Comparison of ENCODE assay signal across 8 cellular contexts in the genomic region with DNA sequence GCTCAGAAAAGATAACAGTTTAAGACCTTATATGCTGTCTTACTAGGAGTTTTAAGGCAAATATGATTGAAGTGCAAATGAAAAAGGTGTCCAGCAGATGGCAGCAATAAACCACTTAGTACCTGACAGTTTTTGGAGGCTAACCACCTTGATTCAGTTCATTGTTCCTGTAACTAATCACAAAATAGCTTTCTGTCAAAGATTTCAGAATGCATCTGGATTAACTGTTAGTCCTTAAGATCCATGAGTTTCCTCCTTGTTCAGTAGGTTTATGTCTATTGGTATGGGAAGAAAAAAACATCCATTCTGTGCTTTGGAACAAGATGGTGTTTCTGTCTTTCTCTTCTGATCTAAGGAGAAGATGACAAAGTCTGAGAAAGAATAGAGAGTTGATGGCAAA. TPM values are rescaled to one million over a fixed set of nuclear protein-coding genes. Genes with fewer than 3 reads are reported as not detected.
A peak's percentile ranks its signal among the peaks of the same experiment; 100 is the strongest.
DNase-seq lines count a peak whose midpoint lies in the region; ATAC-seq, FAIRE-seq and TF ChIP-seq lines count a peak whose summit lies in the region.

No MANE protein-coding gene starts in this region.

- TF ChIP-seq CTCF in HCT116 (IDR thresholded peaks at IDR 0.05 in 2 of 3, conservative IDR thresholded peaks at IDR 0.05 in 1 of 3; ENCODE audit: borderline replicate concordance in 1 of 3, insufficient read depth in 1 of 3, low read depth in 2 of 3, low read length in 2 of 3): peak; percentile 60 to 80 (median 73); a peak in 5 of 6 replicates
- TF ChIP-seq CTCF in left ventricle myocardium inferior (IDR thresholded peaks at IDR 0.05; ENCODE audit: borderline replicate concordance): peak; percentile 78

- H3K4me1 Mint-ChIP-seq in activated T-cell treated with anti-CD3 and anti-CD28 coated beads, Interleukin-2, amount 50 U/mL, for 24 hours (ENCODE audit: low read depth): peaks cover 55% of the 10 kb centered on the region

- H3K27me3 ChIP-seq in HCT116 (ENCODE audit: insufficient read depth, low read length) (no peaks in the 10 kb centered on the region), left ventricle myocardium inferior (ENCODE audit: low read depth) (no peaks in the 10 kb centered on the region), small intestine (ENCODE audit: control insufficient read depth in 2 of 2, insufficient read depth in 2 of 2, low read length in 2 of 2) (no peaks in the 10 kb centered on the region)

- intact Hi-C loops in HCT116 (cut with micrococcal nuclease): loop anchor here (1.0 to 10.0 kb wide), 4 partner anchors 110 to 370 kb away; no protein-coding TSS in a partner anchor
- intact Hi-C loops in left ventricle myocardium inferior (cut with micrococcal nuclease): loop anchor here (2.0 to 10.0 kb wide), 2 partner anchors 110 to 162 kb away; no protein-coding TSS in a partner anchor

- BruUV-seq in HCT116 (replicated peaks; lab: Mats Ljungman, UMichigan): no TSS peak

- H3K4me1 ChIP-seq in HCT116 (ENCODE audit: control insufficient read depth in 1 of 2, insufficient read depth in 2 of 2, low read length in 2 of 2) (no peaks in the 10 kb centered on the region), left ventricle myocardium inferior (no peaks in the 10 kb centered on the region), small intestine (ENCODE audit: control insufficient read depth in 2 of 2, insufficient read depth in 1 of 2, low read depth in 1 of 2, low read length in 1 of 2) (no peaks in the 10 kb centered on the region)

- no peak overlapping the region for H3K4me2 ChIP-seq in HCT116 (ENCODE audit: low read length)

- H3K9ac ChIP-seq in HCT116 (ENCODE audit: low read length): no peak overlapping the region

- TF ChIP-seq RAD21 in HCT116 (IDR thresholded peaks at IDR 0.05; ENCODE audit: low read depth): peak; percentile 83

- no peak for TF ChIP-seq POLR2A in HCT116 (IDR thresholded peaks at IDR 0.05; ENCODE audit: borderline replicate concordance, extremely low read depth, insufficient read depth, insufficient read length)

- H2AFZ ChIP-seq in HCT116 (ENCODE audit: low read depth, low read length, poor library complexity, severe bottlenecking): no peak overlapping the region

- H3K9me2 ChIP-seq in HCT116 (ENCODE audit: insufficient read depth): no peaks in the 10 kb centered on the region

- H3K27ac ChIP-seq in HCT116 (ENCODE audit: low read depth, low read length) (no peak overlapping the region), left ventricle myocardium inferior (replicated peaks) (no peak overlapping the region), small intestine (ENCODE audit: low read depth in 1 of 2, low read length in 1 of 2) (no peak overlapping the region)

- no peaks in the 10 kb centered on the region for H3K9me3 ChIP-seq in HCT116 (ENCODE audit: control insufficient read depth in 1 of 2, insufficient read depth in 1 of 2, low read depth in 1 of 2, low read length in 2 of 2)
- H3K9me3 ChIP-seq in left ventricle myocardium inferior (replicated peaks): no peaks in the 10 kb centered on the region
- no peaks in the 10 kb centered on the region for H3K9me3 ChIP-seq in small intestine (ENCODE audit: control insufficient read depth, low read depth)

- peak; percentile 63 for ATAC-seq in HCT116
- no peak for ATAC-seq in HG03469 (IDR thresholded peaks at IDR 0.05; ENCODE audit: unreplicated experiment)

- H3K9me3 Mint-ChIP-seq in activated T-cell treated with anti-CD3 and anti-CD28 coated beads, Interleukin-2, amount 50 U/mL, for 24 hours: no peaks in the 10 kb centered on the region

- H3K4me3 Mint-ChIP-seq in activated T-cell treated with anti-CD3 and anti-CD28 coated beads, Interleukin-2, amount 50 U/mL, for 24 hours: no peak overlapping the region

- peak; percentile 35 for DNase-seq in stimulated activated CD4-positive, alpha-beta T cell treated with anti-CD3 and anti-CD28 coated beads, Interleukin-15, amount 100 ng/mL, for 24 hours
- no peak for DNase-seq in stimulated activated CD4-positive, alpha-beta T cell treated with anti-CD3 and anti-CD28 coated beads, Interleukin-12 subunit alpha, Interleukin-12 subunit beta, amount 100 ng/mL, for 4 hours
- DNase-seq in HCT116 (ENCODE audit: low read depth, low spot score): peak; percentile 57
- DNase-seq in NCI-H2196 (lab: John Stamatoyannopoulos, UW; ENCODE audit: unreplicated experiment): peak; percentile 37
- DNase-seq in activated T-cell treated with anti-CD3 and anti-CD28 coated beads, Interleukin-2, amount 50 U/mL, for 24 hours: no peak
- DNase-seq in left ventricle myocardium inferior: no peak
- peak; percentile 64 for DNase-seq in small intestine

- peaks cover 76% of the 10 kb centered on the region for H3K36me3 Mint-ChIP-seq in activated T-cell treated with anti-CD3 and anti-CD28 coated beads, Interleukin-2, amount 50 U/mL, for 24 hours (ENCODE audit: low read depth)

- H4K20me1 ChIP-seq in HCT116 (ENCODE audit: insufficient read depth): no peaks in the 10 kb centered on the region

- H3K27me3 Mint-ChIP-seq in activated T-cell treated with anti-CD3 and anti-CD28 coated beads, Interleukin-2, amount 50 U/mL, for 24 hours: no peaks in the 10 kb centered on the region

- CTCF ChIA-PET in HCT116 (lab: Charles Lee): interaction anchor here (0.6 to 2.7 kb wide), 5 partner anchors 55 to 162 kb away, joined by 3 to 29 read pairs (median 3); no protein-coding TSS in a partner anchor

- peaks cover 0 to 3% of the 10 kb centered on the region in 2 experiments; a peak in 1 of 4 replicates for H3K36me3 ChIP-seq in HCT116 (ENCODE audit: control insufficient read depth in 1 of 2, insufficient read depth in 2 of 2, low read length in 2 of 2)
- H3K36me3 ChIP-seq in left ventricle myocardium inferior: peaks cover 32% of the 10 kb centered on the region
- H3K36me3 ChIP-seq in small intestine (ENCODE audit: control insufficient read depth in 2 of 2, insufficient read depth in 2 of 2, low read length in 2 of 2): peaks cover 3 to 11% of the 10 kb centered on the region in 2 donors

- FAIRE-seq in small intestine (lab: Jason Lieb, UNC): no peak

- H3K27ac Mint-ChIP-seq in activated T-cell treated with anti-CD3 and anti-CD28 coated beads, Interleukin-2, amount 50 U/mL, for 24 hours: peak overlapping the region; percentile 45

- POLR2A ChIA-PET in HCT116 (lab: Charles Lee): no interaction called here

- H3K79me2 ChIP-seq in HCT116 (ENCODE audit: insufficient read depth, low read length): no peaks in the 10 kb centered on the region

- H3K4me3 ChIP-seq in HCT116 (replicated peaks in 1 of 2; ENCODE audit: low read depth in 1 of 2, low read length in 2 of 2) (no peak overlapping the region), left ventricle myocardium inferior (no peak overlapping the region), small intestine (ENCODE audit: low read depth in 1 of 2, low read length in 2 of 2) (no peak overlapping the region)

- RAD21 ChIA-PET in HCT116 (lab: Charles Lee; ENCODE audit: low non-redundant PET in 1 of 2, low total read pairs in 2 of 2, uncharacterized antibody in 2 of 2, unreplicated experiment in 2 of 2): interaction anchor here in 1 of 2 experiments (1.3 kb wide), 1 partner anchor 162 kb away, joined by 4 read pairs; no protein-coding TSS in a partner anchor

TF ChIP-seq in HCT116, 20 proteins besides CTCF, POLR2A, EP300 and RAD21 (continues in another document):
- TF ChIP-seq TCF7L2 (IDR thresholded peaks at IDR 0.05; ENCODE audit: borderline replicate concordance, extremely low read depth, insufficient read depth, insufficient read length) (no peak), SRF (IDR thresholded peaks at IDR 0.05; ENCODE audit: low read depth) (no peak), ZFX (IDR thresholded peaks at IDR 0.05) (no peak), CBX3 (IDR thresholded peaks at IDR 0.05; ENCODE audit: low read depth) (no peak), EZH2phosphoT487 (IDR thresholded peaks at IDR 0.05; ENCODE audit: borderline replicate concordance) (no peak), ELF1 (IDR thresholded peaks at IDR 0.05; ENCODE audit: borderline replicate concordance, low read depth) (no peak), POLR2AphosphoS5 (IDR thresholded peaks at IDR 0.05; ENCODE audit: low read depth, low read length) (no peak), ZNF274 (IDR thresholded peaks at IDR 0.05; ENCODE audit: low read depth, low read length) (no peak)
- TF ChIP-seq, protein P1, sequence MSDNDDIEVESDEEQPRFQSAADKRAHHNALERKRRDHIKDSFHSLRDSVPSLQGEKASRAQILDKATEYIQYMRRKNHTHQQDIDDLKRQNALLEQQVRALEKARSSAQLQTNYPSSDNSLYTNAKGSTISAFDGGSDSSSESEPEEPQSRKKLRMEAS (IDR thresholded peaks at IDR 0.05): no peak
- TF ChIP-seq, protein P2, sequence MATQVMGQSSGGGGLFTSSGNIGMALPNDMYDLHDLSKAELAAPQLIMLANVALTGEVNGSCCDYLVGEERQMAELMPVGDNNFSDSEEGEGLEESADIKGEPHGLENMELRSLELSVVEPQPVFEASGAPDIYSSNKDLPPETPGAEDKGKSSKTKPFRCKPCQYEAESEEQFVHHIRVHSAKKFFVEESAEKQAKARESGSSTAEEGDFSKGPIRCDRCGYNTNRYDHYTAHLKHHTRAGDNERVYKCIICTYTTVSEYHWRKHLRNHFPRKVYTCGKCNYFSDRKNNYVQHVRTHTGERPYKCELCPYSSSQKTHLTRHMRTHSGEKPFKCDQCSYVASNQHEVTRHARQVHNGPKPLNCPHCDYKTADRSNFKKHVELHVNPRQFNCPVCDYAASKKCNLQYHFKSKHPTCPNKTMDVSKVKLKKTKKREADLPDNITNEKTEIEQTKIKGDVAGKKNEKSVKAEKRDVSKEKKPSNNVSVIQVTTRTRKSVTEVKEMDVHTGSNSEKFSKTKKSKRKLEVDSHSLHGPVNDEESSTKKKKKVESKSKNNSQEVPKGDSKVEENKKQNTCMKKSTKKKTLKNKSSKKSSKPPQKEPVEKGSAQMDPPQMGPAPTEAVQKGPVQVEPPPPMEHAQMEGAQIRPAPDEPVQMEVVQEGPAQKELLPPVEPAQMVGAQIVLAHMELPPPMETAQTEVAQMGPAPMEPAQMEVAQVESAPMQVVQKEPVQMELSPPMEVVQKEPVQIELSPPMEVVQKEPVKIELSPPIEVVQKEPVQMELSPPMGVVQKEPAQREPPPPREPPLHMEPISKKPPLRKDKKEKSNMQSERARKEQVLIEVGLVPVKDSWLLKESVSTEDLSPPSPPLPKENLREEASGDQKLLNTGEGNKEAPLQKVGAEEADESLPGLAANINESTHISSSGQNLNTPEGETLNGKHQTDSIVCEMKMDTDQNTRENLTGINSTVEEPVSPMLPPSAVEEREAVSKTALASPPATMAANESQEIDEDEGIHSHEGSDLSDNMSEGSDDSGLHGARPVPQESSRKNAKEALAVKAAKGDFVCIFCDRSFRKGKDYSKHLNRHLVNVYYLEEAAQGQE (IDR thresholded peaks at IDR 0.05; ENCODE audit: low read depth): no peak

RNA-seq across cellular contexts. Expression of a gene that starts 46.6 kb away (rescaled TPM):
- total RNA-seq in HCT116 (2021; ENCODE audit: unreplicated experiment): 28.9 TPM
- polyA plus RNA-seq in HCT116 (2012): 8.7 and 8.8 TPM in 2 replicates
- 175 TPM for total RNA-seq in left ventricle myocardium inferior
- polyA plus RNA-seq in small intestine: 10 to 100 TPM in 2 of 3 donors, 1 to 10 TPM in 1; 9.8 to 22.8 (median 20.0) TPM

Comparison
In these comparisons a context has a peak if more than half of its experiments do, and no peak if none do; other contexts are left out.
1. DNase-seq: peak in stimulated activated CD4-positive, alpha-beta T cell treated with anti-CD3 and anti-CD28 coated beads, Interleukin-15, amount 100 ng/mL, for 24 hours (single experiment), HCT116 (single experiment), NCI-H2196 (single experiment) and small intestine (single experiment); none in stimulated activated CD4-positive, alpha-beta T cell treated with anti-CD3 and anti-CD28 coated beads, Interleukin-12 subunit alpha, Interleukin-12 subunit beta, amount 100 ng/mL, for 4 hours (single experiment), activated T-cell treated with anti-CD3 and anti-CD28 coated beads, Interleukin-2, amount 50 U/mL, for 24 hours (single experiment) and left ventricle myocardium inferior (single experiment).